1 cellular context compared by ENCODE assay signal in genomic region chr20:63585616-63586565, GRCh38.
TF ChIP-seq lines count a peak whose summit lies in the region.

No MANE protein-coding gene starts in this region.

TF ChIP-seq in HepG2, 621 proteins besides CTCF, POLR2A, EP300 and RAD21:
- TF ChIP-seq ZNF333 (CRISPR knock-in tag; IDR thresholded peaks at IDR 0.05; ENCODE audit: borderline replicate concordance) (0 out of 2 replicates have a peak, but pooled peaks have one; percentile 48), HINFP (CRISPR knock-in tag; IDR thresholded peaks at IDR 0.05; ENCODE audit: low read depth) (no peak), ZNF883 (CRISPR knock-in tag; IDR thresholded peaks at IDR 0.05; ENCODE audit: not compliant biosample characterization) (peak; percentile 55), GABPA (IDR thresholded peaks at IDR 0.05; ENCODE audit: low read depth, low read length) (0 out of 2 replicates have a peak, but pooled peaks have one; percentile 6), GABPA (CRISPR knock-in tag; IDR thresholded peaks at IDR 0.05; ENCODE audit: low read depth) (no peak), DZIP1 (CRISPR knock-in tag; IDR thresholded peaks at IDR 0.05) (0 out of 2 replicates have a peak, but pooled peaks have one; percentile 51), SP140L (CRISPR knock-in tag; IDR thresholded peaks at IDR 0.05; ENCODE audit: borderline replicate concordance) (no peak), ZNF547 (CRISPR knock-in tag; IDR thresholded peaks at IDR 0.05) (no peak), MTA1 (CRISPR knock-in tag; IDR thresholded peaks at IDR 0.05; ENCODE audit: borderline replicate concordance) (0 out of 2 replicates have a peak, but pooled peaks have one; percentile 15), ZNF687 (CRISPR knock-in tag; IDR thresholded peaks at IDR 0.05) (peak; percentile 4; the same call in 1 of the 2 replicates), ZNF296 (CRISPR knock-in tag; conservative IDR thresholded peaks at IDR 0.05) (no peak), E2F5 (CRISPR knock-in tag; conservative IDR thresholded peaks at IDR 0.05) (no peak)
